Comparison of ENCODE assay signal across 24 cellular contexts in genomic region chr7:43044521-43044920, GRCh38.
"Had no signal": no experiment of that assay in that cellular context is flagged by ENCODE, and none has a peak within 500 bp of the region (broad histone marks: within the 10 kb centered on the region; RNA-seq: fewer than 3 reads in every experiment).

No MANE protein-coding gene starts in this region.

- H3K4me3 ChIP-seq: SJSA1 had no signal

- H3K4me2 ChIP-seq: SK-N-SH had no signal

- H3K9ac ChIP-seq: SK-N-SH had no signal

- FAIRE-seq: TTC549 had no signal

- H3K27ac ChIP-seq: brain microvascular endothelial cell, SJSA1 had no signal

- H3K36me3 ChIP-seq: brain microvascular endothelial cell, SJSA1 had no signal

- DNase-seq: activated CD4-positive, alpha-beta T cell treated with anti-CD3 and anti-CD28 coated beads for 36 hours; activated CD4-positive, alpha-beta T cell treated with anti-CD3 and anti-CD28 coated beads, Interleukin-2, amount 10 ng/mL, durations not matched to agents 7 days and 5 days; activated CD4-positive, alpha-beta T cell treated with anti-CD3 and anti-CD28 coated beads, Interleukin-2, amount 50 U/mL, for 48 hours; activated CD8-positive, alpha-beta T cell treated with anti-CD3 and anti-CD28 coated beads, Interleukin-2, amount 10 ng/mL, durations not matched to agents 7 days and 5 days; activated gamma-delta T cell treated with Interleukin-2 at 50 U/mL for 16 hours; activated naive CD4-positive, alpha-beta T cell treated with anti-CD3 and anti-CD28 coated beads for 36 hours; activated T-cell treated with anti-CD3 and anti-CD28 coated beads for 4 hours; activated T-cell treated with anti-CD3 and anti-CD28 coated beads, Interleukin-2, amount 50 U/mL, for 4 hours; anterior cingulate cortex; brain microvascular endothelial cell; NCI-H1048; NCI-H1105 treated with DMSO at 0.1 percent for 48 hours; NCI-H1436; NCI-H1694; NCI-H1930; NCI-H2081 treated with DMSO at 0.1 percent for 48 hours; NCI-H345; NCI-H524 treated with DMSO at 0.1 percent for 48 hours; SHP77; SK-N-SH had no signal

- ATAC-seq: activated CD4-positive, alpha-beta T cell treated with anti-CD3 and anti-CD28 coated beads for 36 hours; activated CD8-positive, alpha-beta T cell treated with anti-CD3 and anti-CD28 coated beads, Interleukin-2, amount 10 ng/mL, durations not matched to agents 7 days and 5 days; activated naive CD4-positive, alpha-beta T cell treated with anti-CD3 and anti-CD28 coated beads, Interleukin-2, amount 50 U/mL, for 72 hours; activated T-cell treated with anti-CD3 and anti-CD28 coated beads, Interleukin-2, amount 50 U/mL, for 4 hours; Panc1 had no signal

- H3K27me3 ChIP-seq: brain microvascular endothelial cell, SJSA1 had no signal

- H3K9me3 ChIP-seq: SJSA1 had no signal
